In genomic region chr22:48004936-48005335, GRCh38 we compare ENCODE assay signal across 6 cellular contexts.
"Had no signal": no experiment of that assay in that cellular context is flagged by ENCODE, and none has a peak within 500 bp of the region (broad histone marks: within the 10 kb centered on the region; RNA-seq: fewer than 3 reads in every experiment).

No MANE protein-coding gene starts in this region.

- DNase-seq: H9, HCEC 1CT, KBM-7 had no signal

- ATAC-seq: GM23338, HepG2 had no signal

- H3K4me3 ChIP-seq: GM23338 had no signal

- H3K4me1 Mint-ChIP-seq: GM23338, IgD-negative memory B cell had no signal

- H3K4me2 ChIP-seq: GM23338 had no signal

- H3K27ac Mint-ChIP-seq: GM23338, H9, IgD-negative memory B cell had no signal

- H2AFZ ChIP-seq: GM23338 had no signal

- H3K4me3 Mint-ChIP-seq: GM23338, H9, IgD-negative memory B cell had no signal
